Comparison of ENCODE assay signal across 16 cellular contexts in the genomic region with DNA sequence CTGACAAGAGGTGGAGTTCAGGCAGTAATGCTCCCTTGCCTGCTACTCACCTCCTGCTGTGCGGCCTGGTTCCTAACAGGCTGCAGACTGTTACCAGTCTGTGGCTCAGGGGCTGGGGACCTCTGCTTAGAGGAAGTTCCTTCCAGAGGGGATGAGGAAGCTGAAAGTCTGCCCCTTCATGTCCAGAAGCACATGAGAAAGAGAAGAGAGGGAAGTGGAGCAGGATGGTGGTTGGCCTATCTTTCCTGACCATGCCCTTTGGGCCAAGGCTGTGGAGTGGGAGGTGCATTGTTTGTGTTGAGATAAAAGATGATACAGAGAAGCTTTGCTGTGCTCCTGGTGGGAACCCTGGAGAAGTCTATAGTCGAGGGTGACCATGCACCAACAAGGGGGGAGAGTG.
"Had no signal": no experiment of that assay in that cellular context is flagged by ENCODE, and none has a peak within 500 bp of the region (broad histone marks: within the 10 kb centered on the region; RNA-seq: fewer than 3 reads in every experiment).

No MANE protein-coding gene starts in this region.

- H3K36me3 ChIP-seq: gastroesophageal sphincter, ovary, stomach, thoracic aorta had no signal

- DNase-seq: activated CD8-positive, alpha-beta T cell treated with anti-CD3 and anti-CD28 coated beads for 36 hours; activated naive CD4-positive, alpha-beta T cell treated with anti-CD3 and anti-CD28 coated beads, Interleukin-2, amount 50 U/mL, for 16 hours; activated T-cell treated with anti-CD3 and anti-CD28 coated beads for 4 hours; amniotic stem cell; effector memory CD4-positive, alpha-beta T cell; mesendoderm; nephron progenitor cell; ovary; stimulated activated CD4-positive, alpha-beta T cell treated with anti-CD3 and anti-CD28 coated beads, Interleukin-4, amount 100 ng/mL, for 24 hours; stomach; T-helper 2 cell had no signal

- H3K27me3 ChIP-seq: body of pancreas, gastroesophageal sphincter, ovary, stomach had no signal

- H3K9me3 ChIP-seq: body of pancreas, ovary, thoracic aorta had no signal

- H3K27ac ChIP-seq: body of pancreas, gastroesophageal sphincter, ovary, stomach, thoracic aorta, VCaP had no signal

- ATAC-seq: activated CD8-positive, alpha-beta T cell treated with anti-CD3 and anti-CD28 coated beads for 36 hours; activated T-helper 17 cell treated with anti-CD3 and anti-CD28 coated beads, Interleukin-2, amount 50 U/mL, for 72 hours; body of pancreas; gastroesophageal sphincter had no signal

- H3K4me3 ChIP-seq: body of pancreas, gastroesophageal sphincter, ovary, stomach, thoracic aorta had no signal
